12 cellular contexts compared by ENCODE assay signal in the genomic region with DNA sequence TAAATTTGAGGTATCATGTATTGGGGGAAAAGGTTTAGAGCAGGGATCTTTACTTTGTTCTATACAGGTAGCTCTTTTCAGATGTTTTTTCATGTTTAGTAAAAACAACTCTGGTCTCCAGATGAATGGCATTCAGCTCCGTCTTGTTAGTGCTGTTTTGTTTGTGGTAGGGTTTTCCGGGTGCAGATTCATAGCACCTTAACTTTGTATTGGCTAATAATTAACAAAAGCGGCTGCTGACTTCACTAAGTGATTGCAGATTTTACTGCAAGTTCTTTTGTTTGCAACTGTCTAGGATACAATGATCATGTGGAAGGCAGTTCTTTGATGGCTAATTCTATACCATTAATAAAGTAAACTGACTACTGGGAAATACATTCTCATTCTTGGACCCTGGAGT. TPM values are rescaled to one million over a fixed set of nuclear protein-coding genes. Genes with fewer than 3 reads are reported as not detected.
DNase-seq lines count a peak whose midpoint lies in the region; ATAC-seq, FAIRE-seq and TF ChIP-seq lines count a peak whose summit lies in the region.
"Had no signal": no experiment of that assay in that cellular context is flagged by ENCODE, and none has a peak within 500 bp of the region (broad histone marks: within the 10 kb centered on the region; RNA-seq: fewer than 3 reads in every experiment).

No MANE protein-coding gene starts in this region.

- no peak overlapping the region for H3K4me2 ChIP-seq in HepG2 (ENCODE audit: low read depth, low read length)
- peak overlapping the region; percentile 56; the same call in 1 of the 2 replicates for H3K4me2 ChIP-seq in OCI-LY1 (ENCODE audit: low read length)

- no peak for FAIRE-seq in HepG2 (lab: Jason Lieb, UNC)
- FAIRE-seq: endothelial cell of umbilical vein had no signal

- no peaks in the 10 kb centered on the region for H3K27me3 ChIP-seq in right lobe of liver
- H3K27me3 ChIP-seq in HepG2 (ENCODE audit: control insufficient read depth in 1 of 2, insufficient read depth in 2 of 2, low read length in 2 of 2), result no peaks in the 10 kb centered on the region; a peak in 1 of 5 replicates
- no peaks in the 10 kb centered on the region; the same call in 1 of the 2 replicates for H3K27me3 ChIP-seq in OCI-LY1 (ENCODE audit: insufficient read depth, low read length)
- H3K27me3 ChIP-seq in transverse colon, result no peaks in the 10 kb centered on the region

- TF ChIP-seq EP300 in HepG2 (IDR thresholded peaks at IDR 0.05; ENCODE audit: low read depth in 2 of 2, low read length in 2 of 2) (no peak), HepG2 (CRISPR knock-in tag; IDR thresholded peaks at IDR 0.05; ENCODE audit: borderline replicate concordance) (no peak), transverse colon (IDR thresholded peaks at IDR 0.05; ENCODE audit: low read depth) (no peak)

- intact Hi-C loops in right lobe of liver (cut with DNase I), result no loop called here
- intact Hi-C loops in HepG2 (cut with micrococcal nuclease; ENCODE audit: unreplicated experiment), result no loop called here
- intact Hi-C loops in transverse colon (cut with DNase I; ENCODE audit: low total_unique reads), result no loop called here

- H3F3A ChIP-seq in OCI-LY1 (ENCODE audit: insufficient read depth, low read length), result no peaks in the 10 kb centered on the region

- in situ Hi-C loops in HepG2 (cut with HindIII; ENCODE audit: extremely low pct_ligation_motif_present, low pct_unique_long_range_greater_than_20kb), result no loop called here
- in situ Hi-C loops in transverse colon (cut with MboI; ENCODE audit: low pct_ligation_motif_present in 1 of 4, low pct_unique_long_range_greater_than_20kb in 1 of 4, low sequenced_read_pairs in 3 of 4), result no loop called here

- H2AFZ ChIP-seq in HepG2 (ENCODE audit: low read length), result no peak overlapping the region
- H2AFZ ChIP-seq in OCI-LY1 (ENCODE audit: low read length), result no peak overlapping the region

- no peaks in the 10 kb centered on the region for H4K20me1 ChIP-seq in HepG2 (ENCODE audit: insufficient read depth, low read length)
- H4K20me1 ChIP-seq in OCI-LY1 (ENCODE audit: insufficient read depth, low read length), result no peaks in the 10 kb centered on the region

- H3K79me2 ChIP-seq in HepG2 (ENCODE audit: insufficient read depth, low read length), result no peaks in the 10 kb centered on the region
- no peaks in the 10 kb centered on the region for H3K79me2 ChIP-seq in OCI-LY1 (ENCODE audit: insufficient read depth, low read length)

- no peak for TF ChIP-seq POLR2A in right lobe of liver (IDR thresholded peaks at IDR 0.05)
- TF ChIP-seq POLR2A in HepG2 (IDR thresholded peaks at IDR 0.05; ENCODE audit: insufficient read depth in 1 of 2, low read depth in 2 of 2, low read length in 2 of 2), result no peak
- no peak for TF ChIP-seq POLR2A in transverse colon (IDR thresholded peaks at IDR 0.05)

- H3K36me3 ChIP-seq in right lobe of liver (no peaks in the 10 kb centered on the region), HepG2 (replicated peaks in 1 of 2; ENCODE audit: control insufficient read depth in 1 of 2, insufficient read depth in 2 of 2, low read length in 2 of 2) (no peaks in the 10 kb centered on the region), OCI-LY1 (ENCODE audit: insufficient read depth, low read length) (no peaks in the 10 kb centered on the region), transverse colon (no peaks in the 10 kb centered on the region)

- H3K27ac ChIP-seq in right lobe of liver (no peak overlapping the region), HepG2 (ENCODE audit: extremely low read length, insufficient read depth, low read length) (no peak overlapping the region), OCI-LY1 (ENCODE audit: low read depth, low read length, poor library complexity, severe bottlenecking) (no peak overlapping the region), transverse colon (peak overlapping the region; percentile 28 to 65 (median 38))
- H3K27ac ChIP-seq: 22Rv1 had no signal

- no peaks in the 10 kb centered on the region for H3K9me3 ChIP-seq in right lobe of liver
- no peaks in the 10 kb centered on the region for H3K9me3 ChIP-seq in HepG2 (ENCODE audit: low read length)
- H3K9me3 ChIP-seq in OCI-LY1 (ENCODE audit: low read length), result no peaks in the 10 kb centered on the region
- no peaks in the 10 kb centered on the region for H3K9me3 ChIP-seq in transverse colon

- WGBS in right lobe of liver (ENCODE audit: insufficient coverage, low coverage, low lambda C conversion rate, missing lambda C conversion rate), result 28% methylated on average over 3 of the region's 3 CpGs
- 23% methylated on average over 3 of the region's 3 CpGs for whole genome bisulfite sequencing in HepG2 (ENCODE audit: low lambda C conversion rate)
- 27 to 46% methylated on average over 3 of the region's 3 CpGs for WGBS in transverse colon (ENCODE audit: low coverage in 1 of 2), 2 donors

- H3K4me3 ChIP-seq in right lobe of liver (no peak overlapping the region), HepG2 (replicated peaks in 1 of 3; ENCODE audit: insufficient read depth in 1 of 3, low read depth in 2 of 3, low read length in 3 of 3) (no peak overlapping the region), OCI-LY1 (ENCODE audit: low read depth, low read length, poor library complexity, severe bottlenecking) (no peak overlapping the region), transverse colon (no peak overlapping the region)

- no TSS peak for BruUV-seq in HepG2 (replicated peaks; lab: Mats Ljungman, UMichigan)

- no peak for TF ChIP-seq CTCF in right lobe of liver (IDR thresholded peaks at IDR 0.05)
- no peak for TF ChIP-seq CTCF in HepG2 (CRISPR knock-in tag; IDR thresholded peaks at IDR 0.05)
- no peak for TF ChIP-seq CTCF in OCI-LY1 (IDR thresholded peaks at IDR 0.05; ENCODE audit: low read length)
- TF ChIP-seq CTCF in transverse colon (IDR thresholded peaks at IDR 0.05), result no peak

- DNase-seq in right lobe of liver, result no peak
- no peak for DNase-seq in HepG2 (ENCODE audit: low spot score)
- DNase-seq in transverse colon, result no peak
- no peak for DNase-seq in stimulated activated CD4-positive, alpha-beta T cell treated with anti-CD3 and anti-CD28 coated beads, Interleukin-12 subunit alpha, Interleukin-12 subunit beta, amount 100 ng/mL, for 4 hours
- DNase-seq in DMS79 treated with DMSO at 0.1 percent for 48 hours (lab: John Stamatoyannopoulos, UW), result no peak
- no peak for DNase-seq in T-helper 2 cell
- DNase-seq: NCI-H2171, SIG-M5 had no signal

- H3K9ac ChIP-seq in HepG2 (ENCODE audit: insufficient read depth, low read depth, low read length) (no peak overlapping the region), OCI-LY1 (ENCODE audit: low read length) (no peak overlapping the region)

- CTCF ChIA-PET in HepG2 (lab: Yijun Ruan, JAX; ENCODE audit: low intra/inter-chr PET ratio, low total read pairs), result no interaction called here

- ATAC-seq in right lobe of liver, result peak in 3 of 4 donors; percentile 33 to 51 (median 35)
- ATAC-seq in HepG2, result no peak
- ATAC-seq in HG03039 (IDR thresholded peaks at IDR 0.05; ENCODE audit: unreplicated experiment), result peak; percentile 1

- POLR2A ChIA-PET in HepG2 (lab: Yijun Ruan, JAX), result no interaction called here

- no peaks in the 10 kb centered on the region for H3K9me2 ChIP-seq in OCI-LY1 (ENCODE audit: low read depth, low read length)

- H3K4me1 ChIP-seq in right lobe of liver, result no peaks in the 10 kb centered on the region
- peaks cover 16% of the 10 kb centered on the region for H3K4me1 ChIP-seq in HepG2 (ENCODE audit: insufficient read depth, low read length)
- H3K4me1 ChIP-seq in OCI-LY1 (ENCODE audit: insufficient read depth, low read length, severe bottlenecking), result peaks cover 17% of the 10 kb centered on the region
- H3K4me1 ChIP-seq in transverse colon, result peaks cover 0 to 23% (median 4%) of the 10 kb centered on the region in 4 donors

- no peak for TF ChIP-seq RAD21 in HepG2 (CRISPR knock-in tag; IDR thresholded peaks at IDR 0.05)

RNA-seq across cellular contexts. Expression of a gene that starts 32.2 kb away (rescaled TPM):
- total RNA-seq in right lobe of liver (1 to 10 TPM in 2 of 6 experiments, under 1 TPM in 4; 0.43 to 1.3 (median 0.84) TPM), HepG2 (2016; rRNA removed; fragmentation: Illumina TruSeq; extraction: Trizol) (not detected in 2 replicates), transverse colon (10 to 100 TPM in 3 of 4 donors, not detected in 1; 12.2 to 22.8 (median 18.1) TPM)
- total RNA-seq in HepG2 (2016; cell fraction: cytosol; rRNA removed; fragmentation: Illumina TruSeq; extraction: Trizol; ENCODE audit: low read depth), result not detected in 2 replicates
- total RNA-seq in HepG2 (2016; cell fraction: insoluble cytoplasmic fraction; rRNA removed; fragmentation: Illumina TruSeq; extraction: Trizol), result not detected in 2 replicates
- total RNA-seq in HepG2 (2016; cell fraction: membrane; rRNA removed; fragmentation: Illumina TruSeq; extraction: Trizol), result not detected in 2 replicates
- not detected in 2 replicates for total RNA-seq in HepG2 (2016; cell fraction: nucleus; rRNA removed; fragmentation: Illumina TruSeq; extraction: Trizol)
- polyA plus RNA-seq in HepG2 (2011; rRNA removed), result 0.03 and 0.13 TPM in 2 replicates
- polyA plus RNA-seq in HepG2 (2011; cell fraction: cytosol; rRNA removed), result 0.01 TPM in 2 replicates
- polyA plus RNA-seq in HepG2 (2011; cell fraction: nucleus; rRNA removed), result 0.08 and 0.40 TPM in 2 replicates
- polyA plus RNA-seq in HepG2 (2012), result not detected in 2 replicates
- not detected in 2 replicates for polyA plus RNA-seq in HepG2 (2016; cell fraction: cytosol; fragmentation: Illumina TruSeq; extraction: Trizol; ENCODE audit: low read depth)
- polyA plus RNA-seq in HepG2 (2016; cell fraction: insoluble cytoplasmic fraction; fragmentation: Illumina TruSeq; extraction: Trizol; ENCODE audit: low read depth), result not detected in 2 replicates
- not detected in 2 replicates for polyA plus RNA-seq in HepG2 (2016; cell fraction: membrane; fragmentation: Illumina TruSeq; extraction: Trizol; ENCODE audit: low read depth)
- 0.15 TPM in 1 of 2 replicates, not detected in the other for polyA plus RNA-seq in HepG2 (2016; cell fraction: nucleus; fragmentation: Illumina TruSeq; extraction: Trizol; ENCODE audit: insufficient read depth, low read depth)
- polyA minus RNA-seq in HepG2 (2011; rRNA and poly(A)+ RNA removed; ENCODE audit: low replicate concordance), result 0.06 TPM in 1 of 2 replicates, not detected in the other
- polyA minus RNA-seq in HepG2 (2011; cell fraction: cytosol; rRNA and poly(A)+ RNA removed), result not detected in 2 replicates
- polyA minus RNA-seq in HepG2 (2011; cell fraction: nucleus; rRNA and poly(A)+ RNA removed), result not detected in 2 replicates

RNA-seq across cellular contexts. Expression of a gene that starts 38.4 kb away (rescaled TPM):
- total RNA-seq in right lobe of liver (1 to 10 TPM in 1 of 6 experiments, under 1 TPM in 5; 0.18 to 1.2 (median 0.54) TPM), HepG2 (2016; rRNA removed; fragmentation: Illumina TruSeq; extraction: Trizol) (not detected in 2 replicates), transverse colon (100 to 1,000 TPM in 1 of 4 donors, 10 to 100 TPM in 2, 1 to 10 TPM in 1; 4.5 to 103 (median 15.0) TPM)
- total RNA-seq in HepG2 (2016; cell fraction: cytosol; rRNA removed; fragmentation: Illumina TruSeq; extraction: Trizol; ENCODE audit: low read depth), result not detected in 2 replicates
- total RNA-seq in HepG2 (2016; cell fraction: insoluble cytoplasmic fraction; rRNA removed; fragmentation: Illumina TruSeq; extraction: Trizol), result not detected in 2 replicates
- not detected in 2 replicates for total RNA-seq in HepG2 (2016; cell fraction: membrane; rRNA removed; fragmentation: Illumina TruSeq; extraction: Trizol)
- not detected in 2 replicates for total RNA-seq in HepG2 (2016; cell fraction: nucleus; rRNA removed; fragmentation: Illumina TruSeq; extraction: Trizol)
- not detected in 2 replicates for polyA plus RNA-seq in HepG2 (2011; rRNA removed)
- polyA plus RNA-seq in HepG2 (2011; cell fraction: cytosol; rRNA removed), result not detected in 2 replicates
- not detected in 2 replicates for polyA plus RNA-seq in HepG2 (2011; cell fraction: nucleus; rRNA removed)
- not detected in 2 replicates for polyA plus RNA-seq in HepG2 (2012)
- polyA plus RNA-seq in HepG2 (2016; cell fraction: cytosol; fragmentation: Illumina TruSeq; extraction: Trizol; ENCODE audit: low read depth), result not detected in 2 replicates
- not detected in 2 replicates for polyA plus RNA-seq in HepG2 (2016; cell fraction: insoluble cytoplasmic fraction; fragmentation: Illumina TruSeq; extraction: Trizol; ENCODE audit: low read depth)
- polyA plus RNA-seq in HepG2 (2016; cell fraction: membrane; fragmentation: Illumina TruSeq; extraction: Trizol; ENCODE audit: low read depth), result not detected in 2 replicates
- polyA plus RNA-seq in HepG2 (2016; cell fraction: nucleus; fragmentation: Illumina TruSeq; extraction: Trizol; ENCODE audit: insufficient read depth, low read depth), result not detected in 2 replicates
- polyA minus RNA-seq in HepG2 (2011; rRNA and poly(A)+ RNA removed; ENCODE audit: low replicate concordance), result not detected in 2 replicates
- not detected in 2 replicates for polyA minus RNA-seq in HepG2 (2011; cell fraction: cytosol; rRNA and poly(A)+ RNA removed)
- not detected in 2 replicates for polyA minus RNA-seq in HepG2 (2011; cell fraction: nucleus; rRNA and poly(A)+ RNA removed)

Comparison
In these comparisons a context has a peak if more than half of its experiments do, and no peak if none do; other contexts are left out.
1. H3K27ac ChIP-seq: peak in transverse colon (4 of 4); none in right lobe of liver (0 of 3), HepG2 (single experiment) and OCI-LY1 (single experiment).